ENCODE assay signal across 1 cellular context in genomic region chr19:43751466-43752220, GRCh38.
TF ChIP-seq lines count a peak whose summit lies in the region.

No MANE protein-coding gene starts in this region.

TF ChIP-seq in HepG2, 621 proteins besides CTCF, POLR2A, EP300 and RAD21:
- no peak for TF ChIP-seq ZNF816 (CRISPR knock-in tag; IDR thresholded peaks at IDR 0.05; ENCODE audit: borderline replicate concordance)
- TF ChIP-seq, protein P1, sequence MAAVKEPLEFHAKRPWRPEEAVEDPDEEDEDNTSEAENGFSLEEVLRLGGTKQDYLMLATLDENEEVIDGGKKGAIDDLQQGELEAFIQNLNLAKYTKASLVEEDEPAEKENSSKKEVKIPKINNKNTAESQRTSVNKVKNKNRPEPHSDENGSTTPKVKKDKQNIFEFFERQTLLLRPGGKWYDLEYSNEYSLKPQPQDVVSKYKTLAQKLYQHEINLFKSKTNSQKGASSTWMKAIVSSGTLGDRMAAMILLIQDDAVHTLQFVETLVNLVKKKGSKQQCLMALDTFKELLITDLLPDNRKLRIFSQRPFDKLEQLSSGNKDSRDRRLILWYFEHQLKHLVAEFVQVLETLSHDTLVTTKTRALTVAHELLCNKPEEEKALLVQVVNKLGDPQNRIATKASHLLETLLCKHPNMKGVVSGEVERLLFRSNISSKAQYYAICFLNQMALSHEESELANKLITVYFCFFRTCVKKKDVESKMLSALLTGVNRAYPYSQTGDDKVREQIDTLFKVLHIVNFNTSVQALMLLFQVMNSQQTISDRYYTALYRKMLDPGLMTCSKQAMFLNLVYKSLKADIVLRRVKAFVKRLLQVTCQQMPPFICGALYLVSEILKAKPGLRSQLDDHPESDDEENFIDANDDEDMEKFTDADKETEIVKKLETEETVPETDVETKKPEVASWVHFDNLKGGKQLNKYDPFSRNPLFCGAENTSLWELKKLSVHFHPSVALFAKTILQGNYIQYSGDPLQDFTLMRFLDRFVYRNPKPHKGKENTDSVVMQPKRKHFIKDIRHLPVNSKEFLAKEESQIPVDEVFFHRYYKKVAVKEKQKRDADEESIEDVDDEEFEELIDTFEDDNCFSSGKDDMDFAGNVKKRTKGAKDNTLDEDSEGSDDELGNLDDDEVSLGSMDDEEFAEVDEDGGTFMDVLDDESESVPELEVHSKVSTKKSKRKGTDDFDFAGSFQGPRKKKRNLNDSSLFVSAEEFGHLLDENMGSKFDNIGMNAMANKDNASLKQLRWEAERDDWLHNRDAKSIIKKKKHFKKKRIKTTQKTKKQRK (IDR thresholded peaks at IDR 0.05; ENCODE audit: low read length): no peak
- TF ChIP-seq GTF2F1 (IDR thresholded peaks at IDR 0.05; ENCODE audit: low read length): no peak
- no peak for TF ChIP-seq SMC3 (IDR thresholded peaks at IDR 0.05; ENCODE audit: low read length)
